In genomic region chr19:5743640-5744039, GRCh38 we compare ENCODE assay signal across 26 cellular contexts. TPM values are rescaled to one million over a fixed set of nuclear protein-coding genes. Genes with fewer than 3 reads are reported as not detected.
"Had no signal": no experiment of that assay in that cellular context is flagged by ENCODE, and none has a peak within 500 bp of the region (broad histone marks: within the 10 kb centered on the region; RNA-seq: fewer than 3 reads in every experiment).

No MANE protein-coding gene starts in this region.

- H3K4me3 Mint-ChIP-seq: activated B cell treated with CpG ODN at 0.5 μM for 24 hours; activated CD8-positive, alpha-beta T cell treated with anti-CD3 and anti-CD28 coated beads for 36 hours; activated naive CD4-positive, alpha-beta T cell treated with anti-CD3 and anti-CD28 coated beads for 36 hours; activated naive CD8-positive, alpha-beta T cell treated with anti-CD3 and anti-CD28 coated beads, Interleukin-2, amount 50 U/mL, for 24 hours; activated T-helper 17 cell treated with anti-CD3 and anti-CD28 coated beads, Interleukin-2, amount 50 U/mL, for 72 hours; central memory CD8-positive, alpha-beta T cell; naive B cell; neural crest cell; stimulated activated naive CD8-positive, alpha-beta T cell treated with anti-CD3 and anti-CD28 coated beads, Interleukin-15, amount 100 ng/mL, for 72 hours; type B pancreatic cell had no signal

- H3K9me3 ChIP-seq: ascending aorta, gastroesophageal sphincter, psoas muscle, suprapubic skin had no signal

- H3K27me3 Mint-ChIP-seq: activated naive CD8-positive, alpha-beta T cell treated with anti-CD3 and anti-CD28 coated beads, Interleukin-2, amount 50 U/mL, for 24 hours; activated T-helper 17 cell treated with anti-CD3 and anti-CD28 coated beads, Interleukin-2, amount 50 U/mL, for 72 hours; central memory CD8-positive, alpha-beta T cell had no signal

- H3K9me3 Mint-ChIP-seq: activated CD8-positive, alpha-beta T cell treated with anti-CD3 and anti-CD28 coated beads for 36 hours; activated naive CD8-positive, alpha-beta T cell treated with anti-CD3 and anti-CD28 coated beads, Interleukin-2, amount 50 U/mL, for 24 hours; activated T-helper 17 cell treated with anti-CD3 and anti-CD28 coated beads, Interleukin-2, amount 50 U/mL, for 72 hours; central memory CD8-positive, alpha-beta T cell; neural crest cell; stimulated activated naive CD8-positive, alpha-beta T cell treated with anti-CD3 and anti-CD28 coated beads, Interleukin-15, amount 100 ng/mL, for 72 hours; type B pancreatic cell had no signal

- H3K36me3 Mint-ChIP-seq: naive B cell, type B pancreatic cell had no signal

- ATAC-seq: activated CD8-positive, alpha-beta T cell treated with anti-CD3 and anti-CD28 coated beads for 36 hours; activated naive CD8-positive, alpha-beta T cell treated with anti-CD3 and anti-CD28 coated beads, Interleukin-2, amount 50 U/mL, for 24 hours; activated T-helper 17 cell treated with anti-CD3 and anti-CD28 coated beads, Interleukin-2, amount 50 U/mL, for 72 hours; gastroesophageal sphincter; heart left ventricle; psoas muscle; right cardiac atrium; stimulated activated naive CD8-positive, alpha-beta T cell treated with anti-CD3 and anti-CD28 coated beads, Interleukin-15, amount 100 ng/mL, for 72 hours had no signal

- H3K4me1 Mint-ChIP-seq: activated B cell treated with CpG ODN at 0.5 μM for 24 hours; activated naive CD8-positive, alpha-beta T cell treated with anti-CD3 and anti-CD28 coated beads, Interleukin-2, amount 50 U/mL, for 24 hours; activated T-helper 17 cell treated with anti-CD3 and anti-CD28 coated beads, Interleukin-2, amount 50 U/mL, for 72 hours; central memory CD8-positive, alpha-beta T cell; naive B cell; neural crest cell; stimulated activated naive CD8-positive, alpha-beta T cell treated with anti-CD3 and anti-CD28 coated beads, Interleukin-15, amount 100 ng/mL, for 72 hours had no signal

- DNase-seq: activated B cell treated with CpG ODN at 0.5 μM for 24 hours; activated CD4-positive, alpha-beta T cell treated with anti-CD3 and anti-CD28 coated beads for 48 hours; activated CD8-positive, alpha-beta T cell treated with anti-CD3 and anti-CD28 coated beads for 36 hours; activated naive CD4-positive, alpha-beta T cell treated with anti-CD3 and anti-CD28 coated beads for 36 hours; activated naive CD8-positive, alpha-beta T cell treated with anti-CD3 and anti-CD28 coated beads, Interleukin-2, amount 50 U/mL, for 24 hours; activated T-cell treated with anti-CD3 and anti-CD28 coated beads, Interleukin-2, amount 50 U/mL, for 1 hour; heart left ventricle; kidney glomerular epithelial cell; left ventricle myocardium inferior; mammary epithelial cell; naive B cell; psoas muscle; right cardiac atrium; stimulated activated CD4-positive, alpha-beta T cell treated with anti-CD3 and anti-CD28 coated beads, Interleukin-15, amount 100 ng/mL, for 24 hours; stimulated activated CD4-positive, alpha-beta T cell treated with anti-CD3 and anti-CD28 coated beads, Interleukin-4, amount 100 ng/mL, for 1 hour; stimulated activated naive CD8-positive, alpha-beta T cell treated with anti-CD3 and anti-CD28 coated beads, Interleukin-15, amount 100 ng/mL, for 72 hours had no signal

- H3K27ac Mint-ChIP-seq: activated B cell treated with CpG ODN at 0.5 μM for 24 hours; activated CD8-positive, alpha-beta T cell treated with anti-CD3 and anti-CD28 coated beads for 36 hours; activated naive CD4-positive, alpha-beta T cell treated with anti-CD3 and anti-CD28 coated beads for 36 hours; activated naive CD8-positive, alpha-beta T cell treated with anti-CD3 and anti-CD28 coated beads, Interleukin-2, amount 50 U/mL, for 24 hours; activated T-helper 17 cell treated with anti-CD3 and anti-CD28 coated beads, Interleukin-2, amount 50 U/mL, for 72 hours; naive B cell; stimulated activated naive CD8-positive, alpha-beta T cell treated with anti-CD3 and anti-CD28 coated beads, Interleukin-15, amount 100 ng/mL, for 72 hours; type B pancreatic cell had no signal

RNA-seq across cellular contexts. Expression of gene CATSPERD, which starts 23.2 kb away (rescaled TPM):
- total RNA-seq: activated B cell treated with CpG ODN at 0.5 μM for 24 hours; activated CD8-positive, alpha-beta T cell treated with anti-CD3 and anti-CD28 coated beads for 36 hours; activated naive CD4-positive, alpha-beta T cell treated with anti-CD3 and anti-CD28 coated beads for 36 hours; activated T-helper 17 cell treated with anti-CD3 and anti-CD28 coated beads, Interleukin-2, amount 50 U/mL, for 72 hours; ascending aorta; epithelial cell of proximal tubule; heart left ventricle; left ventricle myocardium inferior; mammary epithelial cell; mononuclear cell; neural crest cell; osteocyte; psoas muscle; right cardiac atrium had no signal

RNA-seq across cellular contexts. Expression of gene PRR22, which starts 40.9 kb away (rescaled TPM):
- total RNA-seq: epithelial cell of proximal tubule had no signal
